ENCODE assay signal across 1 cellular context in the genomic region with DNA sequence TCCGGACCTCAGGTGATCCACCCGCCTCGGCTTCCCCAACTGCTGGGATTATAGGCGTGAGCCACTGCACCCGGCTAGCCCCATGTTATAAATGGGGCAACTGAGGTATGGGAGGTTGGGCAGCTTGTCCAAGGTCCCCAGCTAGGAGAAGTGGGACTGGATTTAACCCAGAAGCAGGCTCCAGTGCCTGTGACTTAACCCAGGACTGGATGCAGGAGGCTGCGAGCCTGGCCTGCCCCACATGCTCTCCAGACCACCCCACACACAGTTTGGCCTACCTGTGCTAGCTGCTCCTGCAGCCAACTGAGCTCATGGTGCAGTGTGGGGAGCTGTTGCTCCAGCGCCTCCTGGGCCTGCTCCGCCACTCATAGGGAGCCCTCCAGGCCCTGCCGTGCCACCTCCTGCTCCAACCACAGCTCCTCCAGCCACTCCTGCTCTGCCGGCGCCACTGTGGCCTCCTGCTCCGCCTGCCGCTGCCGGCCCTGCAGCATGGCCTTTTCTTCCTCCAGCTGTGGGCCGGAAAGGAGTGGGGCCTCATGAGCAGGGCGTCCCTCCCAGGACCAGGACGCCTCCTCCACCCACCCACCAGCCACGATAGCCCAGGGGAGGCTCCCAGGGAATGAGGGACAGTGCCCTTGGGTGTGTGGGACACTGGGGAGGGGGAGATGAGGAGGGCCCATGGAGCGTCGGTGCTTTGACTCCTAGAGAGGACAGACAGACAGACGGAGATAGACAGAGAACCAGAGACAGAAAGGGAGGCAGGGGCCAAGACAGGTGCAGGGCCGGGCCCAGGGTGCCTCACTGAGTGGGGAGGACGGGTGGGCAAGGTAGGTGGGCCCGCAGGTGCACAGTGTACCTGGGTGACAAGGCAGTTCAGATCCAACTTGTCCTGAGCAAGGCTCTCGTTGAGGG.
TF ChIP-seq lines count a peak whose summit lies in the region.

No MANE protein-coding gene starts in this region.

TF ChIP-seq in HepG2, 621 proteins besides CTCF, POLR2A, EP300 and RAD21 (continues in another document):
- TF ChIP-seq KDM4B (CRISPR knock-in tag; IDR thresholded peaks at IDR 0.05): no peak
- TF ChIP-seq ZNF121 (CRISPR knock-in tag; IDR thresholded peaks at IDR 0.05): peak; percentile 56
- peak; percentile 37; the same call in 1 of the 2 replicates for TF ChIP-seq SAFB2 (CRISPR knock-in tag; IDR thresholded peaks at IDR 0.05; ENCODE audit: borderline replicate concordance, low read depth)
- TF ChIP-seq, protein P1, sequence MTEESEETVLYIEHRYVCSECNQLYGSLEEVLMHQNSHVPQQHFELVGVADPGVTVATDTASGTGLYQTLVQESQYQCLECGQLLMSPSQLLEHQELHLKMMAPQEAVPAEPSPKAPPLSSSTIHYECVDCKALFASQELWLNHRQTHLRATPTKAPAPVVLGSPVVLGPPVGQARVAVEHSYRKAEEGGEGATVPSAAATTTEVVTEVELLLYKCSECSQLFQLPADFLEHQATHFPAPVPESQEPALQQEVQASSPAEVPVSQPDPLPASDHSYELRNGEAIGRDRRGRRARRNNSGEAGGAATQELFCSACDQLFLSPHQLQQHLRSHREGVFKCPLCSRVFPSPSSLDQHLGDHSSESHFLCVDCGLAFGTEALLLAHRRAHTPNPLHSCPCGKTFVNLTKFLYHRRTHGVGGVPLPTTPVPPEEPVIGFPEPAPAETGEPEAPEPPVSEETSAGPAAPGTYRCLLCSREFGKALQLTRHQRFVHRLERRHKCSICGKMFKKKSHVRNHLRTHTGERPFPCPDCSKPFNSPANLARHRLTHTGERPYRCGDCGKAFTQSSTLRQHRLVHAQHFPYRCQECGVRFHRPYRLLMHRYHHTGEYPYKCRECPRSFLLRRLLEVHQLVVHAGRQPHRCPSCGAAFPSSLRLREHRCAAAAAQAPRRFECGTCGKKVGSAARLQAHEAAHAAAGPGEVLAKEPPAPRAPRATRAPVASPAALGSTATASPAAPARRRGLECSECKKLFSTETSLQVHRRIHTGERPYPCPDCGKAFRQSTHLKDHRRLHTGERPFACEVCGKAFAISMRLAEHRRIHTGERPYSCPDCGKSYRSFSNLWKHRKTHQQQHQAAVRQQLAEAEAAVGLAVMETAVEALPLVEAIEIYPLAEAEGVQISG (CRISPR knock-in tag; IDR thresholded peaks at IDR 0.05): 0 out of 2 replicates have a peak, but pooled peaks have one; percentile 2
- TF ChIP-seq ZNF879 (CRISPR knock-in tag; IDR thresholded peaks at IDR 0.05): no peak
- TF ChIP-seq ZNF691 (CRISPR knock-in tag; IDR thresholded peaks at IDR 0.05; ENCODE audit: borderline replicate concordance, low read depth): no peak
- TF ChIP-seq ZFP1 (CRISPR knock-in tag; IDR thresholded peaks at IDR 0.05): no peak
- no peak for TF ChIP-seq HMG20B (CRISPR knock-in tag; conservative IDR thresholded peaks at IDR 0.05)
- TF ChIP-seq ZNF891 (CRISPR knock-in tag; IDR thresholded peaks at IDR 0.05): no peak
- 0 out of 3 replicates have a peak, but pooled peaks have one; percentile 20 for TF ChIP-seq MXI1 (IDR thresholded peaks at IDR 0.05; ENCODE audit: borderline replicate concordance, low read depth, low read length)
- peak; percentile 19; the same call in 1 of the 2 replicates for TF ChIP-seq HIVEP1 (CRISPR knock-in tag; IDR thresholded peaks at IDR 0.05)
- TF ChIP-seq ZNF788 (CRISPR knock-in tag; IDR thresholded peaks at IDR 0.05; ENCODE audit: borderline replicate concordance): 0 out of 2 replicates have a peak, but pooled peaks have one; percentile 35
- no peak for TF ChIP-seq ZNF17 (CRISPR knock-in tag; IDR thresholded peaks at IDR 0.05)
- peak; percentile 54; the same call in 1 of the 2 replicates for TF ChIP-seq MTA1 (CRISPR knock-in tag; IDR thresholded peaks at IDR 0.05; ENCODE audit: borderline replicate concordance)
- TF ChIP-seq, protein P2, sequence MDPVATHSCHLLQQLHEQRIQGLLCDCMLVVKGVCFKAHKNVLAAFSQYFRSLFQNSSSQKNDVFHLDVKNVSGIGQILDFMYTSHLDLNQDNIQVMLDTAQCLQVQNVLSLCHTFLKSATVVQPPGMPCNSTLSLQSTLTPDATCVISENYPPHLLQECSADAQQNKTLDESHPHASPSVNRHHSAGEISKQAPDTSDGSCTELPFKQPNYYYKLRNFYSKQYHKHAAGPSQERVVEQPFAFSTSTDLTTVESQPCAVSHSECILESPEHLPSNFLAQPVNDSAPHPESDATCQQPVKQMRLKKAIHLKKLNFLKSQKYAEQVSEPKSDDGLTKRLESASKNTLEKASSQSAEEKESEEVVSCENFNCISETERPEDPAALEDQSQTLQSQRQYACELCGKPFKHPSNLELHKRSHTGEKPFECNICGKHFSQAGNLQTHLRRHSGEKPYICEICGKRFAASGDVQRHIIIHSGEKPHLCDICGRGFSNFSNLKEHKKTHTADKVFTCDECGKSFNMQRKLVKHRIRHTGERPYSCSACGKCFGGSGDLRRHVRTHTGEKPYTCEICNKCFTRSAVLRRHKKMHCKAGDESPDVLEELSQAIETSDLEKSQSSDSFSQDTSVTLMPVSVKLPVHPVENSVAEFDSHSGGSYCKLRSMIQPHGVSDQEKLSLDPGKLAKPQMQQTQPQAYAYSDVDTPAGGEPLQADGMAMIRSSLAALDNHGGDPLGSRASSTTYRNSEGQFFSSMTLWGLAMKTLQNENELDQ (CRISPR knock-in tag; IDR thresholded peaks at IDR 0.05; ENCODE audit: borderline replicate concordance): no peak
- TF ChIP-seq ARID2 (CRISPR knock-in tag; IDR thresholded peaks at IDR 0.05; ENCODE audit: borderline replicate concordance): no peak
- TF ChIP-seq PCBP2 (optimal IDR thresholded peaks at IDR 0.05; ENCODE audit: low read depth, low read length, poor library complexity, severe bottlenecking): no peak
- TF ChIP-seq, protein P3, sequence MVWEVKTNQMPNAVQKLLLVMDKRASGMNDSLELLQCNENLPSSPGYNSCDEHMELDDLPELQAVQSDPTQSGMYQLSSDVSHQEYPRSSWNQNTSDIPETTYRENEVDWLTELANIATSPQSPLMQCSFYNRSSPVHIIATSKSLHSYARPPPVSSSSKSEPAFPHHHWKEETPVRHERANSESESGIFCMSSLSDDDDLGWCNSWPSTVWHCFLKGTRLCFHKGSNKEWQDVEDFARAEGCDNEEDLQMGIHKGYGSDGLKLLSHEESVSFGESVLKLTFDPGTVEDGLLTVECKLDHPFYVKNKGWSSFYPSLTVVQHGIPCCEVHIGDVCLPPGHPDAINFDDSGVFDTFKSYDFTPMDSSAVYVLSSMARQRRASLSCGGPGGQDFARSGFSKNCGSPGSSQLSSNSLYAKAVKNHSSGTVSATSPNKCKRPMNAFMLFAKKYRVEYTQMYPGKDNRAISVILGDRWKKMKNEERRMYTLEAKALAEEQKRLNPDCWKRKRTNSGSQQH (CRISPR knock-in tag; IDR thresholded peaks at IDR 0.05; ENCODE audit: low read depth): no peak
- TF ChIP-seq ARNT (IDR thresholded peaks at IDR 0.05): no peak
- TF ChIP-seq BORCS8-MEF2B (CRISPR knock-in tag; IDR thresholded peaks at IDR 0.05): no peak
- TF ChIP-seq, protein P4, sequence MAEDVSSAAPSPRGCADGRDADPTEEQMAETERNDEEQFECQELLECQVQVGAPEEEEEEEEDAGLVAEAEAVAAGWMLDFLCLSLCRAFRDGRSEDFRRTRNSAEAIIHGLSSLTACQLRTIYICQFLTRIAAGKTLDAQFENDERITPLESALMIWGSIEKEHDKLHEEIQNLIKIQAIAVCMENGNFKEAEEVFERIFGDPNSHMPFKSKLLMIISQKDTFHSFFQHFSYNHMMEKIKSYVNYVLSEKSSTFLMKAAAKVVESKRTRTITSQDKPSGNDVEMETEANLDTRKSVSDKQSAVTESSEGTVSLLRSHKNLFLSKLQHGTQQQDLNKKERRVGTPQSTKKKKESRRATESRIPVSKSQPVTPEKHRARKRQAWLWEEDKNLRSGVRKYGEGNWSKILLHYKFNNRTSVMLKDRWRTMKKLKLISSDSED (CRISPR knock-in tag; IDR thresholded peaks at IDR 0.05): no peak
- TF ChIP-seq ZNF776 (CRISPR knock-in tag; IDR thresholded peaks at IDR 0.05): peak; percentile 60; the same call in 1 of the 2 replicates
- TF ChIP-seq, protein P5, sequence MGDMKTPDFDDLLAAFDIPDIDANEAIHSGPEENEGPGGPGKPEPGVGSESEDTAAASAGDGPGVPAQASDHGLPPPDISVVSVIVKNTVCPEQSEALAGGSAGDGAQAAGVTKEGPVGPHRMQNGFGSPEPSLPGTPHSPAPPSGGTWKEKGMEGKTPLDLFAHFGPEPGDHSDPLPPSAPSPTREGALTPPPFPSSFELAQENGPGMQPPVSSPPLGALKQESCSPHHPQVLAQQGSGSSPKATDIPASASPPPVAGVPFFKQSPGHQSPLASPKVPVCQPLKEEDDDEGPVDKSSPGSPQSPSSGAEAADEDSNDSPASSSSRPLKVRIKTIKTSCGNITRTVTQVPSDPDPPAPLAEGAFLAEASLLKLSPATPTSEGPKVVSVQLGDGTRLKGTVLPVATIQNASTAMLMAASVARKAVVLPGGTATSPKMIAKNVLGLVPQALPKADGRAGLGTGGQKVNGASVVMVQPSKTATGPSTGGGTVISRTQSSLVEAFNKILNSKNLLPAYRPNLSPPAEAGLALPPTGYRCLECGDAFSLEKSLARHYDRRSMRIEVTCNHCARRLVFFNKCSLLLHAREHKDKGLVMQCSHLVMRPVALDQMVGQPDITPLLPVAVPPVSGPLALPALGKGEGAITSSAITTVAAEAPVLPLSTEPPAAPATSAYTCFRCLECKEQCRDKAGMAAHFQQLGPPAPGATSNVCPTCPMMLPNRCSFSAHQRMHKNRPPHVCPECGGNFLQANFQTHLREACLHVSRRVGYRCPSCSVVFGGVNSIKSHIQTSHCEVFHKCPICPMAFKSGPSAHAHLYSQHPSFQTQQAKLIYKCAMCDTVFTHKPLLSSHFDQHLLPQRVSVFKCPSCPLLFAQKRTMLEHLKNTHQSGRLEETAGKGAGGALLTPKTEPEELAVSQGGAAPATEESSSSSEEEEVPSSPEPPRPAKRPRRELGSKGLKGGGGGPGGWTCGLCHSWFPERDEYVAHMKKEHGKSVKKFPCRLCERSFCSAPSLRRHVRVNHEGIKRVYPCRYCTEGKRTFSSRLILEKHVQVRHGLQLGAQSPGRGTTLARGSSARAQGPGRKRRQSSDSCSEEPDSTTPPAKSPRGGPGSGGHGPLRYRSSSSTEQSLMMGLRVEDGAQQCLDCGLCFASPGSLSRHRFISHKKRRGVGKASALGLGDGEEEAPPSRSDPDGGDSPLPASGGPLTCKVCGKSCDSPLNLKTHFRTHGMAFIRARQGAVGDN (CRISPR knock-in tag; IDR thresholded peaks at IDR 0.05): peak; percentile 51
- peak; percentile 39; the same call in 1 of the 2 replicates for TF ChIP-seq MYC (CRISPR knock-in tag; IDR thresholded peaks at IDR 0.05; ENCODE audit: borderline replicate concordance)
- TF ChIP-seq ZNF570 (CRISPR knock-in tag; IDR thresholded peaks at IDR 0.05; ENCODE audit: borderline replicate concordance): no peak
- TF ChIP-seq ATF2 (CRISPR knock-in tag; IDR thresholded peaks at IDR 0.05): no peak
- TF ChIP-seq ZNF33A (CRISPR knock-in tag; IDR thresholded peaks at IDR 0.05; ENCODE audit: borderline replicate concordance): no peak
- no peak for TF ChIP-seq NONO (IDR thresholded peaks at IDR 0.05)
- 0 out of 2 replicates have a peak, but pooled peaks have one; percentile 13 for TF ChIP-seq NONO (CRISPR knock-in tag; conservative IDR thresholded peaks at IDR 0.05)
- peak; percentile 40; the same call in 1 of the 2 replicates for TF ChIP-seq TBX2 (CRISPR knock-in tag; IDR thresholded peaks at IDR 0.05; ENCODE audit: borderline replicate concordance)
- TF ChIP-seq TIGD3 (CRISPR knock-in tag; IDR thresholded peaks at IDR 0.05; ENCODE audit: borderline replicate concordance): no peak
- TF ChIP-seq POLR2AphosphoS5 (IDR thresholded peaks at IDR 0.05; ENCODE audit: low read depth, low read length): peak; percentile 15; the same call in 1 of the 2 replicates
- TF ChIP-seq ZNF253 (CRISPR knock-in tag; IDR thresholded peaks at IDR 0.05; ENCODE audit: borderline replicate concordance): peak; percentile 22; the same call in 1 of the 2 replicates
- peak; percentile 92; the same call in 1 of the 2 replicates for TF ChIP-seq EED (CRISPR knock-in tag; IDR thresholded peaks at IDR 0.05)
- no peak for TF ChIP-seq ZNF431 (CRISPR knock-in tag; IDR thresholded peaks at IDR 0.05; ENCODE audit: borderline replicate concordance, low read depth)
- TF ChIP-seq RBFOX2 (IDR thresholded peaks at IDR 0.05; ENCODE audit: low read depth, low read length): peak; percentile 81
- TF ChIP-seq RBM22 (optimal IDR thresholded peaks at IDR 0.05; ENCODE audit: low read length): peak; percentile 88
- peak; percentile 51; the same call in 1 of the 2 replicates for TF ChIP-seq ZNF772 (CRISPR knock-in tag; IDR thresholded peaks at IDR 0.05)
- no peak for TF ChIP-seq ZNF136 (CRISPR knock-in tag; IDR thresholded peaks at IDR 0.05; ENCODE audit: low read depth)
- peak; percentile 64 for TF ChIP-seq RBM39 (IDR thresholded peaks at IDR 0.05; ENCODE audit: low read depth, low read length, poor library complexity, severe bottlenecking)
- peak; percentile 35; the same call in 1 of the 2 replicates for TF ChIP-seq ZSCAN21 (CRISPR knock-in tag; IDR thresholded peaks at IDR 0.05; ENCODE audit: borderline replicate concordance)
- 0 out of 2 replicates have a peak, but pooled peaks have one; percentile 39 for TF ChIP-seq ZNF737 (CRISPR knock-in tag; IDR thresholded peaks at IDR 0.05; ENCODE audit: borderline replicate concordance)
- TF ChIP-seq MEF2D (CRISPR knock-in tag; IDR thresholded peaks at IDR 0.05): no peak
- TF ChIP-seq ETV5 (CRISPR knock-in tag; IDR thresholded peaks at IDR 0.05; ENCODE audit: borderline replicate concordance): peak; percentile 10; the same call in 1 of the 2 replicates
- no peak for TF ChIP-seq SOX5 (CRISPR knock-in tag; IDR thresholded peaks at IDR 0.05; ENCODE audit: borderline replicate concordance)
- no peak for TF ChIP-seq FOSL2 (CRISPR knock-in tag; IDR thresholded peaks at IDR 0.05)
